ENCODE assay signal across 21 cellular contexts in the genomic region with DNA sequence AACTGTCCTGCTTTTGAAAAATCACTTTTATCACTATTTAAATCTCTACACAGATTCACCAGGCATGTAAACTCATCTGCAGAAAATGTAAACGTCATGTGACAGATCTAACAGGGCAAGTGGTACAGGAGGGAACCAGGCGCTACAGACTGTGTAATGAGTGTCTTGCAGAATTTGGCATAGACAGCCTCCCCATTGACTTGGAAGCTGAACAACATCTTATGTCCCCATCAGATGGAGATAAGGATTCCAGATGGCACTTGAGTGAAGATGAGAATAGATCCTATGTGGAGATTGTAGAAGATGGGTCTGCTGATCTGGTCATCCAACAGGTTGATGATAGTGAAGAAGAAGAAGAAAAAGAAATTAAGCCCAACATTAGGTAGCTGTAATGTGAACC.
"Had no signal": no experiment of that assay in that cellular context is flagged by ENCODE, and none has a peak within 500 bp of the region (broad histone marks: within the 10 kb centered on the region; RNA-seq: fewer than 3 reads in every experiment).

No MANE protein-coding gene starts in this region.

- H2AFZ ChIP-seq: PC-9 had no signal

- H3K27ac ChIP-seq: PC-9, Peyer's patch, SJSA1 had no signal

- H3K4me3 ChIP-seq: PC-9, Peyer's patch, SJSA1 had no signal

- H3K27ac Mint-ChIP-seq: T-cell had no signal

- H3K27me3 Mint-ChIP-seq: T-cell had no signal

- H3K9me3 ChIP-seq: Peyer's patch, SJSA1 had no signal

- DNase-seq: Kasumi-1, KG1, MM.1S, NCI-H1092 treated with DMSO at 0.1 percent for 48 hours, NCI-H1436, NCI-H187, NCI-H2029, NCI-H2081 treated with DMSO at 0.1 percent for 48 hours, NCI-H2171, NCI-H226, NCI-H446, NCI-H510A, NCI-H524 treated with DMSO at 0.1 percent for 48 hours, NCI-H69, NCI-H774, OCI-M1, PC-9, Peyer's patch, SHP77 treated with DMSO at 0.1 percent for 48 hours, T-cell had no signal

- H3K4me1 ChIP-seq: Peyer's patch, SJSA1 had no signal

- H3K4me2 ChIP-seq: PC-9 had no signal

- H3K9me3 Mint-ChIP-seq: T-cell had no signal

- H3K36me3 Mint-ChIP-seq: T-cell had no signal

- H3K4me1 Mint-ChIP-seq: T-cell had no signal

- H3K27me3 ChIP-seq: Peyer's patch, SJSA1 had no signal

- H3K4me3 Mint-ChIP-seq: T-cell had no signal
